ENCODE assay signal across 7 cellular contexts in genomic region chr14:50665298-50665697, GRCh38. TPM values are rescaled to one million over a fixed set of nuclear protein-coding genes. Genes with fewer than 3 reads are reported as not detected.
A peak's percentile ranks its signal among the peaks of the same experiment; 100 is the strongest.
DNase-seq lines count a peak whose midpoint lies in the region; ATAC-seq, FAIRE-seq and TF ChIP-seq lines count a peak whose summit lies in the region.
"Not testable (repeated sequence)": the region's sequence is repeated elsewhere in the genome, so short reads cannot be mapped to it uniquely, and the experiment has no call there.

No MANE protein-coding gene starts in this region.

- H3K79me2 ChIP-seq in GM23248 (ENCODE audit: insufficient read depth) (peaks cover 75% of the 10 kb centered on the region), SU-DHL-6 (ENCODE audit: insufficient read depth, low read length) (peaks cover 14% of the 10 kb centered on the region; the same call in 1 of the 2 replicates), mammary epithelial cell (ENCODE audit: insufficient read depth, low read length) (peaks cover 77% of the 10 kb centered on the region), hepatocyte (peaks cover 54% of the 10 kb centered on the region)

- not testable (repeated sequence) for DNase-seq in GM23248; mammary epithelial cell; hepatocyte (ENCODE audit: low spot score); pancreas

- CTCF ChIA-PET in mammary epithelial cell (lab: Charles Lee; ENCODE audit: low non-redundant PET): not testable (repeated sequence)

- intact Hi-C loops in mammary epithelial cell (cut with micrococcal nuclease): loop anchor here (5.0 kb wide), 1 partner anchor 348 kb away; no protein-coding TSS in a partner anchor
- intact Hi-C loops in pancreas (cut with DNase I): not testable (repeated sequence)

- peaks cover 23% of the 10 kb centered on the region for H3F3A ChIP-seq in GM23248 (ENCODE audit: insufficient read depth)
- peaks cover 12% of the 10 kb centered on the region for H3F3A ChIP-seq in SU-DHL-6 (ENCODE audit: insufficient read depth)

- not testable (repeated sequence) for H3K9me3 ChIP-seq in ES-I3 (ENCODE audit: control insufficient read depth, insufficient read depth, low read length); GM23248 (ENCODE audit: low read depth); HUES6 (ENCODE audit: control insufficient read depth, insufficient read depth, low read depth, low read length); SU-DHL-6 (ENCODE audit: insufficient read depth, low read length); mammary epithelial cell (replicated peaks; ENCODE audit: insufficient read depth, low read length); hepatocyte (ENCODE audit: low read depth); pancreas

- H3K36me3 ChIP-seq in ES-I3 (ENCODE audit: insufficient read depth, low read length) (peaks cover 15% of the 10 kb centered on the region), GM23248 (ENCODE audit: low read depth) (peaks cover 11% of the 10 kb centered on the region; the same call in 1 of the 2 replicates), HUES6 (ENCODE audit: control insufficient read depth, insufficient read depth, low read length) (peaks cover 35% of the 10 kb centered on the region), mammary epithelial cell (ENCODE audit: insufficient read depth, low read length) (peaks cover 13% of the 10 kb centered on the region), pancreas (peaks cover 0 to 19% (median 3%) of the 10 kb centered on the region in 3 donors)
- not testable (repeated sequence) for H3K36me3 ChIP-seq in SU-DHL-6 (ENCODE audit: low read length); hepatocyte (replicated peaks; ENCODE audit: insufficient read depth, low read depth)

- BruUV-seq in mammary epithelial cell (replicated peaks; lab: Mats Ljungman, UMichigan): not testable (repeated sequence)

- H3K9ac ChIP-seq in ES-I3 (ENCODE audit: low read depth, low read length): peak overlapping the region; percentile 94; the same call in 1 of the 2 replicates
- peak overlapping the region; percentile 94; the same call in 1 of the 2 replicates for H3K9ac ChIP-seq in GM23248
- H3K9ac ChIP-seq in HUES6 (ENCODE audit: low read length); SU-DHL-6 (ENCODE audit: low read length); mammary epithelial cell (ENCODE audit: insufficient read depth, low read length): not testable (repeated sequence)

- H3K4me1 ChIP-seq in ES-I3 (ENCODE audit: insufficient read depth, low read length): peaks cover 14% of the 10 kb centered on the region
- peaks cover 16% of the 10 kb centered on the region for H3K4me1 ChIP-seq in GM23248 (ENCODE audit: insufficient read depth)
- peaks cover 17% of the 10 kb centered on the region for H3K4me1 ChIP-seq in HUES6 (ENCODE audit: control insufficient read depth, insufficient read depth, low read length)
- H3K4me1 ChIP-seq in mammary epithelial cell (ENCODE audit: insufficient read depth, low read length): peaks cover 18% of the 10 kb centered on the region
- H3K4me1 ChIP-seq in hepatocyte (ENCODE audit: insufficient read depth): not testable (repeated sequence)
- peaks cover 5 to 29% (median 22%) of the 10 kb centered on the region in 3 donors for H3K4me1 ChIP-seq in pancreas

- H3K27me3 ChIP-seq in GM23248 (replicated peaks; ENCODE audit: insufficient read depth); HUES6 (ENCODE audit: control insufficient read depth, insufficient read depth, low read length); SU-DHL-6 (ENCODE audit: low read length); mammary epithelial cell (ENCODE audit: insufficient read depth, low read length); hepatocyte; pancreas: not testable (repeated sequence)

- in situ Hi-C loops in GM23248 (cut with MboI); mammary epithelial cell (cut with MboI; ENCODE audit: low sequenced_read_pairs in 2 of 2): not testable (repeated sequence)

- 91 to 93% methylated on average over 5 of the region's 5 CpGs for WGBS in GM23248 (ENCODE audit: low coverage in 1 of 2, low lambda C conversion rate in 2 of 2, missing lambda C conversion rate in 2 of 2), 2 experiments
- WGBS in mammary epithelial cell (ENCODE audit: low coverage, missing lambda C conversion rate): 90% methylated on average over 5 of the region's 5 CpGs
- 82% methylated on average over 5 of the region's 5 CpGs for WGBS in hepatocyte (ENCODE audit: low lambda C conversion rate, missing lambda C conversion rate)
- WGBS in pancreas, 2 donors: 43 to 50% methylated on average over 5 of the region's 5 CpGs

- H3K27ac ChIP-seq in GM23248; HUES6 (ENCODE audit: low read depth, low read length); SU-DHL-6 (ENCODE audit: low read depth, low read length); hepatocyte: not testable (repeated sequence)
- H3K27ac ChIP-seq in mammary epithelial cell (ENCODE audit: insufficient read depth, low read depth, low read length): peak overlapping the region; percentile 92
- peak overlapping the region in 2 of 4 donors; percentile 98 to 99 for H3K27ac ChIP-seq in pancreas

- H4K20me1 ChIP-seq in GM23248 (ENCODE audit: insufficient read depth); SU-DHL-6 (ENCODE audit: low read depth, low read length); mammary epithelial cell (ENCODE audit: insufficient read depth, low read length); hepatocyte (ENCODE audit: insufficient read depth, poor library complexity, severe bottlenecking): not testable (repeated sequence)

- not testable (repeated sequence) for H3K9me2 ChIP-seq in GM23248 (ENCODE audit: insufficient read depth); SU-DHL-6 (replicated peaks; ENCODE audit: insufficient read depth, low read length); hepatocyte (replicated peaks; ENCODE audit: insufficient read depth)

- H3K4me2 ChIP-seq in GM23248 (ENCODE audit: unreplicated experiment) (peak overlapping the region; percentile 98), SU-DHL-6 (ENCODE audit: low read depth, low read length, poor library complexity, severe bottlenecking) (peak overlapping the region; percentile 84), mammary epithelial cell (ENCODE audit: insufficient read depth, low read depth, low read length) (peak overlapping the region; percentile 87), hepatocyte (peak overlapping the region; percentile 83)

- H2AFZ ChIP-seq in GM23248; SU-DHL-6 (ENCODE audit: low read depth, low read length, severe bottlenecking); mammary epithelial cell (ENCODE audit: low read depth, low read length); hepatocyte: not testable (repeated sequence)

- H3K4me3 ChIP-seq in GM23248 (peak overlapping the region; percentile 90; the same call in 1 of the 2 replicates), HUES6 (ENCODE audit: low read depth, low read length) (peak overlapping the region; percentile 65), mammary epithelial cell (replicated peaks in 1 of 3; ENCODE audit: insufficient read depth in 1 of 3, low read depth in 2 of 3, low read length in 3 of 3) (peak overlapping the region in 2 of 3 experiments; percentile 73 to 91), pancreas (peak overlapping the region in 3 of 4 donors; percentile 68 to 96 (median 95))
- not testable (repeated sequence) for H3K4me3 ChIP-seq in SU-DHL-6 (ENCODE audit: insufficient read depth, low read length, poor library complexity, severe bottlenecking); hepatocyte

- ATAC-seq in pancreas: not testable (repeated sequence)

- peak; percentile 37 for FAIRE-seq in pancreas (lab: Jason Lieb, UNC)

- dilution Hi-C loops in mammary epithelial cell (cut with HindIII; ENCODE audit: low sequenced_read_pairs): not testable (repeated sequence)

- TF ChIP-seq CTCF in SU-DHL-6 (IDR thresholded peaks at IDR 0.05; ENCODE audit: insufficient read depth, low read length, poor library complexity, severe bottlenecking); mammary epithelial cell (conservative IDR thresholded peaks at IDR 0.05 in 1 of 2, IDR thresholded peaks at IDR 0.05 in 1 of 2; ENCODE audit: extremely low read depth in 1 of 2, insufficient read depth in 1 of 2, low read depth in 1 of 2, low read length in 2 of 2); hepatocyte (IDR thresholded peaks at IDR 0.05; ENCODE audit: poor library complexity); pancreas (IDR thresholded peaks at IDR 0.05): not testable (repeated sequence)

RNA-seq across cellular contexts. Expression of gene SAV1, which starts 2.8 kb away (rescaled TPM):
- total RNA-seq in GM23248 (2014; rRNA removed; shearing (Covaris generic)): 15.3 and 30.2 TPM in 2 replicates
- polyA plus RNA-seq in GM23248 (2016; fragmentation: Nextera tagmentation; extraction: Ambion mirVana) (27.1 and 28.6 TPM in 2 replicates), mammary epithelial cell (23.6 TPM), hepatocyte (17.1 and 19.0 TPM in 2 replicates), pancreas (10 to 100 TPM; 14.8 to 19.5 TPM)
- total RNA-seq in mammary epithelial cell (10 to 100 TPM; 53.3 to 63.5 TPM), hepatocyte (17.4 and 18.5 TPM in 2 replicates), pancreas (10 to 100 TPM; 32.6 to 49.2 (median 38.5) TPM)
- 25.5 TPM for polyA minus RNA-seq in mammary epithelial cell
